ENCODE assay signal across 18 cellular contexts in genomic region chr21:37665230-37666024, GRCh38.
DNase-seq lines count a peak whose midpoint lies in the region; ATAC-seq and TF ChIP-seq lines count a peak whose summit lies in the region.
"Had no signal": no experiment of that assay in that cellular context is flagged by ENCODE, and none has a peak within 500 bp of the region (broad histone marks: within the 10 kb centered on the region; RNA-seq: fewer than 3 reads in every experiment).

No MANE protein-coding gene starts in this region.

- H3K27me3 Mint-ChIP-seq in activated naive CD8-positive, alpha-beta T cell treated with anti-CD3 and anti-CD28 coated beads, Interleukin-2, amount 50 U/mL, for 24 hours = peaks cover 2% of the 10 kb centered on the region
- peaks cover 6% of the 10 kb centered on the region for H3K27me3 Mint-ChIP-seq in HFFc6 (ENCODE audit: insufficient read depth)

- TF ChIP-seq CTCF in heart right ventricle (IDR thresholded peaks at IDR 0.05) (no peak), right atrium auricular region (IDR thresholded peaks at IDR 0.05) (no peak), cardiac fibroblast (IDR thresholded peaks at IDR 0.05; ENCODE audit: low read depth, low read length) (no peak), gastroesophageal sphincter (IDR thresholded peaks at IDR 0.05) (no peak), upper lobe of right lung (IDR thresholded peaks at IDR 0.05) (no peak), HFFc6 (IDR thresholded peaks at IDR 0.05) (no peak)

- no peaks in the 10 kb centered on the region for H3K9me3 Mint-ChIP-seq in activated naive CD8-positive, alpha-beta T cell treated with anti-CD3 and anti-CD28 coated beads, Interleukin-2, amount 50 U/mL, for 24 hours
- no peaks in the 10 kb centered on the region for H3K9me3 Mint-ChIP-seq in HFFc6

- H3K27ac Mint-ChIP-seq in activated naive CD8-positive, alpha-beta T cell treated with anti-CD3 and anti-CD28 coated beads, Interleukin-2, amount 50 U/mL, for 24 hours = no peak overlapping the region
- H3K27ac Mint-ChIP-seq in HFFc6 = no peak overlapping the region
- H3K27ac Mint-ChIP-seq: H9 had no signal

- H3K36me3 ChIP-seq in heart right ventricle = no peaks in the 10 kb centered on the region
- H3K36me3 ChIP-seq in right atrium auricular region = no peaks in the 10 kb centered on the region
- H3K36me3 ChIP-seq in gastroesophageal sphincter = no peaks in the 10 kb centered on the region
- no peaks in the 10 kb centered on the region for H3K36me3 ChIP-seq in upper lobe of right lung
- H3K36me3 ChIP-seq: cardiac muscle cell had no signal

- no peaks in the 10 kb centered on the region for H3K27me3 ChIP-seq in heart right ventricle
- no peaks in the 10 kb centered on the region for H3K27me3 ChIP-seq in right atrium auricular region
- H3K27me3 ChIP-seq in gastroesophageal sphincter = no peaks in the 10 kb centered on the region
- no peaks in the 10 kb centered on the region for H3K27me3 ChIP-seq in upper lobe of right lung
- H3K27me3 ChIP-seq: cardiac muscle cell, hepatocyte had no signal

- no peak for TF ChIP-seq EP300 in gastroesophageal sphincter (IDR thresholded peaks at IDR 0.05)

- intact Hi-C loops in heart right ventricle (cut with DNase I) (loop anchor here in 1 of 10 donors (5.0 kb wide), 1 partner anchor 1248 kb away; no protein-coding TSS in a partner anchor), upper lobe of right lung (cut with DNase I) (no loop called here)

- peak overlapping the region in 7 of 10 donors; percentile 6 to 75 (median 32) for H3K27ac ChIP-seq in heart right ventricle
- peak overlapping the region in 1 of 2 donors; percentile 51 for H3K27ac ChIP-seq in right atrium auricular region
- H3K27ac ChIP-seq in gastroesophageal sphincter = peak overlapping the region in 3 of 4 donors; percentile 22 to 36 (median 22)
- H3K27ac ChIP-seq in upper lobe of right lung = no peak overlapping the region
- H3K27ac ChIP-seq: cardiac muscle cell had no signal

- H3K9me3 ChIP-seq in heart right ventricle (no peaks in the 10 kb centered on the region), right atrium auricular region (no peaks in the 10 kb centered on the region), gastroesophageal sphincter (no peaks in the 10 kb centered on the region), upper lobe of right lung (no peaks in the 10 kb centered on the region)

- H3K36me3 Mint-ChIP-seq in activated naive CD8-positive, alpha-beta T cell treated with anti-CD3 and anti-CD28 coated beads, Interleukin-2, amount 50 U/mL, for 24 hours (ENCODE audit: low read depth) = no peaks in the 10 kb centered on the region
- H3K36me3 Mint-ChIP-seq in HFFc6 (ENCODE audit: low read depth) = no peaks in the 10 kb centered on the region

- 36 to 41% methylated on average over 10 of the region's 10 CpGs for WGBS in heart right ventricle, 2 donors
- WGBS in gastroesophageal sphincter (ENCODE audit: low coverage in 1 of 2), 2 donors = 29 to 45% methylated on average over 7 to 8 of the region's 10 CpGs

- ATAC-seq in heart right ventricle = peak in 6 of 8 donors; percentile 50 to 75 (median 63)
- ATAC-seq in gastroesophageal sphincter = peak; percentile 48
- ATAC-seq in upper lobe of right lung = peak; percentile 33
- no peak for ATAC-seq in activated naive CD8-positive, alpha-beta T cell treated with anti-CD3 and anti-CD28 coated beads, Interleukin-2, amount 50 U/mL, for 24 hours
- ATAC-seq: GM12878 had no signal

- H3K4me3 ChIP-seq in heart right ventricle = no peak overlapping the region
- no peak overlapping the region for H3K4me3 ChIP-seq in right atrium auricular region
- no peak overlapping the region for H3K4me3 ChIP-seq in cardiac fibroblast (replicated peaks in 1 of 2; ENCODE audit: low read depth in 2 of 2, low read length in 2 of 2)
- H3K4me3 ChIP-seq in gastroesophageal sphincter = no peak overlapping the region
- no peak overlapping the region for H3K4me3 ChIP-seq in upper lobe of right lung
- H3K4me3 ChIP-seq: cardiac muscle cell, GM12878, hepatocyte had no signal

- H3K4me3 Mint-ChIP-seq in activated naive CD8-positive, alpha-beta T cell treated with anti-CD3 and anti-CD28 coated beads, Interleukin-2, amount 50 U/mL, for 24 hours = no peak overlapping the region
- H3K4me3 Mint-ChIP-seq in HFFc6 = no peak overlapping the region
- H3K4me3 Mint-ChIP-seq: H9, neural crest cell had no signal

- DNase-seq in heart right ventricle (no peak), right atrium auricular region (ENCODE audit: low spot score) (no peak), cardiac fibroblast (ENCODE audit: low read depth in 2 of 2) (peak; percentile 57 to 87), upper lobe of right lung (no peak), HFFc6 (no peak), HuH-7.5 (ENCODE audit: low spot score) (no peak)
- no peak for DNase-seq in activated naive CD8-positive, alpha-beta T cell treated with anti-CD3 and anti-CD28 coated beads, Interleukin-2, amount 50 U/mL, for 24 hours
- DNase-seq: activated CD4-positive, alpha-beta T cell treated with anti-CD3 and anti-CD28 coated beads for 48 hours; C1 segment of cervical spinal cord; GF-D8; H9; NCI-H1694 treated with DMSO at 0.1 percent for 48 hours; NCI-H345 had no signal

- no peak for TF ChIP-seq POLR2A in gastroesophageal sphincter (IDR thresholded peaks at IDR 0.05)

- H3K4me1 Mint-ChIP-seq in activated naive CD8-positive, alpha-beta T cell treated with anti-CD3 and anti-CD28 coated beads, Interleukin-2, amount 50 U/mL, for 24 hours = no peaks in the 10 kb centered on the region
- 0 out of 2 replicates have a peak, but pooled peaks cover 6% of the 10 kb centered on the region for H3K4me1 Mint-ChIP-seq in HFFc6 (ENCODE audit: low read depth)
- H3K4me1 Mint-ChIP-seq: neural crest cell had no signal

- H3K4me1 ChIP-seq in heart right ventricle (peaks cover 0 to 23% (median 7%) of the 10 kb centered on the region in 9 donors), right atrium auricular region (peaks cover 0 to 11% of the 10 kb centered on the region in 2 donors), gastroesophageal sphincter (peaks cover 0 to 13% (median 0%) of the 10 kb centered on the region in 3 donors), upper lobe of right lung (no peaks in the 10 kb centered on the region)

Comparison
In these comparisons a context has a peak if more than half of its experiments do, and no peak if none do; other contexts are left out.
1. DNase-seq: peak in cardiac fibroblast (2 of 2); none in heart right ventricle (0 of 2), right atrium auricular region (single experiment), upper lobe of right lung (single experiment), activated naive CD8-positive, alpha-beta T cell treated with anti-CD3 and anti-CD28 coated beads, Interleukin-2, amount 50 U/mL, for 24 hours (single experiment), HFFc6 (single experiment) and HuH-7.5 (single experiment).